1 cellular context compared by ENCODE assay signal in the genomic region with DNA sequence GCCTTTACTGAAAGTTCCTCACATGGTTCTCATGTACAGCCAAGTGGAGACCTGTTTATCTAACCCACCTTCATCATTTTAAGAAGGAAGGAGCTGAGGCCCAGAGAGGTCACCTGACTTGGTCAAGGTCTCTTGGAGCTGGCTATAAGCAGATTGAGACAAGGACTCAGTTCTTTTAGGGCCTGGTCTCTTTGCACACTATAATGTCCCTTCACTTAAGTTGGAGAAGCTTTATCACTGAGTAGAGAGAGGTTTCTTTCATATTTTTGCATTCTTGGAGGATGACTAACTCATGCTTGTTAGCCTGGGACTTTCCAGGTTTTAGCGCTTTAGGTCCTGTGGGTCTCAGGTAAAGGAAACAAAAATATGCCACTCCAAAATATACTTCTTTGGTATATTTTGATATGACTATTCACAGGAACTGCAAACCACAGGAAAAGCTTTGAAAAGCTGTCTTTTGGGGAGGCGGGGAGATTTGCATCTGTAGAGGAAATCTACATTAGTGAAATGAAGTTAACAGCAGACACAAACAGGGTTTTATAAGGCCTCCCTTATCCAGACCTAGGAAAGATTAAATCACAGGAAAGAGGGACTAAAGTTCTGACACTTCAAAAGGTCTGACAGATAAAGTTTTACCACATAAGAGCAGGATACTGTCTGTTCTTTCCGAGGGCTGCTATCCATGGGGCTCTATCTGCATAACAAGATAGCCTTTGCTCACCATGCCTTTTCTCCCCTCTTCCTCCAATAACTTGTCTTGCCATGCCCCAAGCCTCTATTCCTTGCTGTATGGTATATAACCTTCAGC.
TF ChIP-seq lines count a peak whose summit lies in the region.

No MANE protein-coding gene starts in this region.

TF ChIP-seq in GM12878, 131 proteins besides CTCF, POLR2A, EP300 and RAD21 (continued from another document and continues in another):
- TF ChIP-seq, protein P1, sequence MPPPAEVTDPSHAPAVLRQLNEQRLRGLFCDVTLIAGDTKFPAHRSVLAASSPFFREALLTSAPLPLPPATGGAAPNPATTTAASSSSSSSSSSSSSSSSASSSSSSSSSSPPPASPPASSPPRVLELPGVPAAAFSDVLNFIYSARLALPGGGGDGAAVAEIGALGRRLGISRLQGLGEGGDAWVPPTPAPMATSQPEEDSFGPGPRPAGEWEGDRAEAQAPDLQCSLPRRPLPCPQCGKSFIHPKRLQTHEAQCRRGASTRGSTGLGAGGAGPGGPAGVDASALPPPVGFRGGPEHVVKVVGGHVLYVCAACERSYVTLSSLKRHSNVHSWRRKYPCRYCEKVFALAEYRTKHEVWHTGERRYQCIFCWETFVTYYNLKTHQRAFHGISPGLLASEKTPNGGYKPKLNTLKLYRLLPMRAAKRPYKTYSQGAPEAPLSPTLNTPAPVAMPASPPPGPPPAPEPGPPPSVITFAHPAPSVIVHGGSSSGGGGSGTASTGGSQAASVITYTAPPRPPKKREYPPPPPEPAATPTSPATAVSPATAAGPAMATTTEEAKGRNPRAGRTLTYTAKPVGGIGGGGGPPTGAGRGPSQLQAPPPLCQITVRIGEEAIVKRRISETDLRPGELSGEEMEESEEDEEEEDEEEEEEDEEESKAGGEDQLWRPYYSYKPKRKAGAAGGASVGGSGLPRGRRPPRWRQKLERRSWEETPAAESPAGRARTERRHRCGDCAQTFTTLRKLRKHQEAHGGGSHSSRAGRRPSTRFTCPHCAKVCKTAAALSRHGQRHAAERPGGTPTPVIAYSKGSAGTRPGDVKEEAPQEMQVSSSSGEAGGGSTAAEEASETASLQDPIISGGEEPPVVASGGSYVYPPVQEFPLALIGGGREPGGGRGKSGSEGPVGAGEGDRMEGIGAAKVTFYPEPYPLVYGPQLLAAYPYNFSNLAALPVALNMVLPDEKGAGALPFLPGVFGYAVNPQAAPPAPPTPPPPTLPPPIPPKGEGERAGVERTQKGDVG (CRISPR knock-in tag; IDR thresholded peaks at IDR 0.05): no peak
- TF ChIP-seq NFXL1 (IDR thresholded peaks at IDR 0.05; ENCODE audit: borderline replicate concordance): no peak
- TF ChIP-seq PRDM15 (CRISPR knock-in tag; IDR thresholded peaks at IDR 0.05): no peak
- TF ChIP-seq, protein P2, sequence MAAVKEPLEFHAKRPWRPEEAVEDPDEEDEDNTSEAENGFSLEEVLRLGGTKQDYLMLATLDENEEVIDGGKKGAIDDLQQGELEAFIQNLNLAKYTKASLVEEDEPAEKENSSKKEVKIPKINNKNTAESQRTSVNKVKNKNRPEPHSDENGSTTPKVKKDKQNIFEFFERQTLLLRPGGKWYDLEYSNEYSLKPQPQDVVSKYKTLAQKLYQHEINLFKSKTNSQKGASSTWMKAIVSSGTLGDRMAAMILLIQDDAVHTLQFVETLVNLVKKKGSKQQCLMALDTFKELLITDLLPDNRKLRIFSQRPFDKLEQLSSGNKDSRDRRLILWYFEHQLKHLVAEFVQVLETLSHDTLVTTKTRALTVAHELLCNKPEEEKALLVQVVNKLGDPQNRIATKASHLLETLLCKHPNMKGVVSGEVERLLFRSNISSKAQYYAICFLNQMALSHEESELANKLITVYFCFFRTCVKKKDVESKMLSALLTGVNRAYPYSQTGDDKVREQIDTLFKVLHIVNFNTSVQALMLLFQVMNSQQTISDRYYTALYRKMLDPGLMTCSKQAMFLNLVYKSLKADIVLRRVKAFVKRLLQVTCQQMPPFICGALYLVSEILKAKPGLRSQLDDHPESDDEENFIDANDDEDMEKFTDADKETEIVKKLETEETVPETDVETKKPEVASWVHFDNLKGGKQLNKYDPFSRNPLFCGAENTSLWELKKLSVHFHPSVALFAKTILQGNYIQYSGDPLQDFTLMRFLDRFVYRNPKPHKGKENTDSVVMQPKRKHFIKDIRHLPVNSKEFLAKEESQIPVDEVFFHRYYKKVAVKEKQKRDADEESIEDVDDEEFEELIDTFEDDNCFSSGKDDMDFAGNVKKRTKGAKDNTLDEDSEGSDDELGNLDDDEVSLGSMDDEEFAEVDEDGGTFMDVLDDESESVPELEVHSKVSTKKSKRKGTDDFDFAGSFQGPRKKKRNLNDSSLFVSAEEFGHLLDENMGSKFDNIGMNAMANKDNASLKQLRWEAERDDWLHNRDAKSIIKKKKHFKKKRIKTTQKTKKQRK (IDR thresholded peaks at IDR 0.05; ENCODE audit: low read depth, low read length): no peak
- TF ChIP-seq EGR1 (IDR thresholded peaks at IDR 0.05; ENCODE audit: borderline replicate concordance in 1 of 2, low read depth in 2 of 2, low read length in 2 of 2): peak in 1 of 2 experiments; percentile 36; a peak in 1 of 3 replicates
- 0 out of 2 replicates have a peak, but pooled peaks have one; percentile 14 for TF ChIP-seq ZBTB40 (IDR thresholded peaks at IDR 0.05; ENCODE audit: borderline replicate concordance)
- TF ChIP-seq SMAD1 (IDR thresholded peaks at IDR 0.05; ENCODE audit: low read depth, partially characterized antibody): no peak
- peak; percentile 11; the same call in 1 of the 2 replicates for TF ChIP-seq PAX5 (IDR thresholded peaks at IDR 0.05; ENCODE audit: borderline replicate concordance, low read depth, low read length)
- TF ChIP-seq POLR2AphosphoS5 (IDR thresholded peaks at IDR 0.05; ENCODE audit: low read length): no peak
- TF ChIP-seq RFX5 (IDR thresholded peaks at IDR 0.05; ENCODE audit: low read depth, low read length): no peak
- TF ChIP-seq, protein P3, sequence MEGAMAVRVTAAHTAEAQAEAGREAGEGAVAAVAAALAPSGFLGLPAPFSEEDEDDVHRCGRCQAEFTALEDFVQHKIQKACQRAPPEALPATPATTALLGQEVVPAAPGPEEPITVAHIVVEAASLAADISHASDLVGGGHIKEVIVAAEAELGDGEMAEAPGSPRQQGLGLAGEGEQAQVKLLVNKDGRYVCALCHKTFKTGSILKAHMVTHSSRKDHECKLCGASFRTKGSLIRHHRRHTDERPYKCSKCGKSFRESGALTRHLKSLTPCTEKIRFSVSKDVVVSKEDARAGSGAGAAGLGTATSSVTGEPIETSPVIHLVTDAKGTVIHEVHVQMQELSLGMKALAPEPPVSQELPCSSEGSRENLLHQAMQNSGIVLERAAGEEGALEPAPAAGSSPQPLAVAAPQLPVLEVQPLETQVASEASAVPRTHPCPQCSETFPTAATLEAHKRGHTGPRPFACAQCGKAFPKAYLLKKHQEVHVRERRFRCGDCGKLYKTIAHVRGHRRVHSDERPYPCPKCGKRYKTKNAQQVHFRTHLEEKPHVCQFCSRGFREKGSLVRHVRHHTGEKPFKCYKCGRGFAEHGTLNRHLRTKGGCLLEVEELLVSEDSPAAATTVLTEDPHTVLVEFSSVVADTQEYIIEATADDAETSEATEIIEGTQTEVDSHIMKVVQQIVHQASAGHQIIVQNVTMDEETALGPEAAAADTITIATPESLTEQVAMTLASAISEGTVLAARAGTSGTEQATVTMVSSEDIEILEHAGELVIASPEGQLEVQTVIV (IDR thresholded peaks at IDR 0.05; ENCODE audit: borderline replicate concordance, partially characterized antibody): no peak
- TF ChIP-seq E2F8 (IDR thresholded peaks at IDR 0.05; ENCODE audit: low read depth, partially characterized antibody): no peak
- no peak for TF ChIP-seq KDM1A (IDR thresholded peaks at IDR 0.05; ENCODE audit: borderline replicate concordance)
- TF ChIP-seq GATAD2B (conservative IDR thresholded peaks at IDR 0.05; ENCODE audit: low read depth): no peak
- TF ChIP-seq SUPT20H (IDR thresholded peaks at IDR 0.05; ENCODE audit: borderline replicate concordance, control insufficient read depth, low read depth, low read length): no peak
- no peak for TF ChIP-seq MXI1 (IDR thresholded peaks at IDR 0.05; ENCODE audit: low read depth, low read length)
- no peak for TF ChIP-seq TAF1 (IDR thresholded peaks at IDR 0.05; ENCODE audit: borderline replicate concordance, low read depth, low read length)
- TF ChIP-seq, protein P4, sequence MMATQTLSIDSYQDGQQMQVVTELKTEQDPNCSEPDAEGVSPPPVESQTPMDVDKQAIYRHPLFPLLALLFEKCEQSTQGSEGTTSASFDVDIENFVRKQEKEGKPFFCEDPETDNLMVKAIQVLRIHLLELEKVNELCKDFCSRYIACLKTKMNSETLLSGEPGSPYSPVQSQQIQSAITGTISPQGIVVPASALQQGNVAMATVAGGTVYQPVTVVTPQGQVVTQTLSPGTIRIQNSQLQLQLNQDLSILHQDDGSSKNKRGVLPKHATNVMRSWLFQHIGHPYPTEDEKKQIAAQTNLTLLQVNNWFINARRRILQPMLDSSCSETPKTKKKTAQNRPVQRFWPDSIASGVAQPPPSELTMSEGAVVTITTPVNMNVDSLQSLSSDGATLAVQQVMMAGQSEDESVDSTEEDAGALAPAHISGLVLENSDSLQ (IDR thresholded peaks at IDR 0.05): no peak
- TF ChIP-seq BCLAF1 (IDR thresholded peaks at IDR 0.05): no peak
